1 cellular context compared by ENCODE assay signal in genomic region chr16:12024429-12024828, GRCh38.
TF ChIP-seq lines count a peak whose summit lies in the region.

No MANE protein-coding gene starts in this region.

TF ChIP-seq in HEK293T, 16 proteins besides CTCF, POLR2A, EP300 and RAD21 (continued from another document):
- no peak for TF ChIP-seq HDGF (IDR thresholded peaks at IDR 0.05; ENCODE audit: borderline replicate concordance)
- TF ChIP-seq FOXM1 (IDR thresholded peaks at IDR 0.05; ENCODE audit: borderline replicate concordance) = no peak
